16 cellular contexts compared by ENCODE assay signal in genomic region chr20:13533946-13534345, GRCh38.
"Had no signal": no experiment of that assay in that cellular context is flagged by ENCODE, and none has a peak within 500 bp of the region (broad histone marks: within the 10 kb centered on the region; RNA-seq: fewer than 3 reads in every experiment).

No MANE protein-coding gene starts in this region.

- H3K9me3 ChIP-seq: colonic mucosa, mucosa of descending colon, testis, upper lobe of right lung had no signal

- H3K4me1 ChIP-seq: colonic mucosa, testis, upper lobe of right lung had no signal

- H3K36me3 ChIP-seq: colonic mucosa, upper lobe of right lung had no signal

- H3K27ac Mint-ChIP-seq: activated naive CD4-positive, alpha-beta T cell treated with anti-CD3 and anti-CD28 coated beads, Interleukin-2, amount 10 ng/mL, durations not matched to agents 7 days and 5 days; activated T-helper 2 cell treated with anti-CD3 and anti-CD28 coated beads, Interferon-gamma antibody, Interleukin-2, Interleukin-4, amounts not matched to agents 10 μg/mL and 5 μg/mL and 100 μg/mL, durations not matched to agents 14 hours and 24 hours and 36 hours; stimulated activated naive CD8-positive, alpha-beta T cell treated with anti-CD3 and anti-CD28 coated beads, Interleukin-15, amount 100 ng/mL, for 72 hours; T-helper 2 cell treated with Interferon-gamma antibody and Interleukin-4, amounts not matched to agents 5 μg/mL and 100 μg/mL, for 36 hours had no signal

- DNase-seq: activated CD4-positive, alpha-beta T cell treated with anti-CD3 and anti-CD28 coated beads, Interleukin-2, amount 50 U/mL, for 1 hour; activated CD8-positive, alpha-beta memory T cell treated with anti-CD3 and anti-CD28 coated beads for 24 hours; activated naive CD4-positive, alpha-beta T cell treated with anti-CD3 and anti-CD28 coated beads, Interleukin-2, amount 10 ng/mL, durations not matched to agents 7 days and 5 days; central memory CD4-positive, alpha-beta T cell; colonic mucosa; islet precursor cell; mucosa of descending colon; naive thymus-derived CD8-positive, alpha-beta T cell; right cardiac atrium; stimulated activated naive CD8-positive, alpha-beta T cell treated with anti-CD3 and anti-CD28 coated beads, Interleukin-15, amount 100 ng/mL, for 72 hours; testis; upper lobe of right lung had no signal

- ATAC-seq: esophagus mucosa; left lobe of liver; mucosa of descending colon; naive thymus-derived CD8-positive, alpha-beta T cell; right cardiac atrium; stimulated activated naive CD8-positive, alpha-beta T cell treated with anti-CD3 and anti-CD28 coated beads, Interleukin-15, amount 100 ng/mL, for 72 hours; upper lobe of right lung had no signal

- H3K27ac ChIP-seq: colonic mucosa, testis, upper lobe of right lung had no signal

- H3K4me3 Mint-ChIP-seq: activated naive CD4-positive, alpha-beta T cell treated with anti-CD3 and anti-CD28 coated beads, Interleukin-2, amount 10 ng/mL, durations not matched to agents 7 days and 5 days; naive thymus-derived CD8-positive, alpha-beta T cell; stimulated activated naive CD8-positive, alpha-beta T cell treated with anti-CD3 and anti-CD28 coated beads, Interleukin-15, amount 100 ng/mL, for 72 hours; T-helper 2 cell treated with Interferon-gamma antibody and Interleukin-4, amounts not matched to agents 5 μg/mL and 100 μg/mL, for 36 hours had no signal

- H3K4me3 ChIP-seq: colonic mucosa, mucosa of descending colon, testis, upper lobe of right lung had no signal

- H3K27me3 ChIP-seq: colonic mucosa, testis, upper lobe of right lung had no signal

- H3K27me3 Mint-ChIP-seq: activated naive CD4-positive, alpha-beta T cell treated with anti-CD3 and anti-CD28 coated beads, Interleukin-2, amount 10 ng/mL, durations not matched to agents 7 days and 5 days; naive thymus-derived CD8-positive, alpha-beta T cell; stimulated activated naive CD8-positive, alpha-beta T cell treated with anti-CD3 and anti-CD28 coated beads, Interleukin-15, amount 100 ng/mL, for 72 hours had no signal

- H3K9me3 Mint-ChIP-seq: activated naive CD4-positive, alpha-beta T cell treated with anti-CD3 and anti-CD28 coated beads, Interleukin-2, amount 10 ng/mL, durations not matched to agents 7 days and 5 days; activated T-helper 2 cell treated with anti-CD3 and anti-CD28 coated beads, Interferon-gamma antibody, Interleukin-2, Interleukin-4, amounts not matched to agents 10 μg/mL and 5 μg/mL and 100 μg/mL, durations not matched to agents 14 hours and 24 hours and 36 hours; naive thymus-derived CD8-positive, alpha-beta T cell; stimulated activated naive CD8-positive, alpha-beta T cell treated with anti-CD3 and anti-CD28 coated beads, Interleukin-15, amount 100 ng/mL, for 72 hours; T-helper 2 cell treated with Interferon-gamma antibody and Interleukin-4, amounts not matched to agents 5 μg/mL and 100 μg/mL, for 36 hours had no signal

- H3K36me3 Mint-ChIP-seq: activated naive CD4-positive, alpha-beta T cell treated with anti-CD3 and anti-CD28 coated beads, Interleukin-2, amount 10 ng/mL, durations not matched to agents 7 days and 5 days had no signal

- H3K4me1 Mint-ChIP-seq: activated naive CD4-positive, alpha-beta T cell treated with anti-CD3 and anti-CD28 coated beads, Interleukin-2, amount 10 ng/mL, durations not matched to agents 7 days and 5 days; stimulated activated naive CD8-positive, alpha-beta T cell treated with anti-CD3 and anti-CD28 coated beads, Interleukin-15, amount 100 ng/mL, for 72 hours had no signal
